Comparison of ENCODE assay signal across 8 cellular contexts in the genomic region with DNA sequence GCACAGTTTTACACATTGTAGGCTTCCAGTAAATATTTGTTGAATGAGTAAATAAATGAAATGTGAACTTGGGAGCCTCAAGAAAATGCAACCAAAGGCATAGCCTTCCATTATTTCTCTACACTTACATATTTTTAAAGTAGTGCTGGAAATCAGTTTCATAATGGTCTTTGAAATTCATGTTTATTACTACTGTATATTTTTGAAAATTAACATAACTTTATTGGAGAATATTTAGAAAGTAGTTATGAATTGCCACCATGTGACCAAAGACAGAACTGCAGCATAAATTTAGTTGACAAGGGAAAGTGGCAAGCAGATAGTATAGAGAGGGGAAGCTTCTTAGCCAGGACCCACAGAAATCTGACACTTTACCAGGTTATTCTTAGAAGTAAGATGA.
A peak's percentile ranks its signal among the peaks of the same experiment; 100 is the strongest.
DNase-seq lines count a peak whose midpoint lies in the region; ATAC-seq and TF ChIP-seq lines count a peak whose summit lies in the region.
"Had no signal": no experiment of that assay in that cellular context is flagged by ENCODE, and none has a peak within 500 bp of the region (broad histone marks: within the 10 kb centered on the region; RNA-seq: fewer than 3 reads in every experiment).

No MANE protein-coding gene starts in this region.

- CTCF ChIA-PET in GM10248 (lab: Yijun Ruan, JAX), result interaction anchor here (1.0 to 2.4 kb wide), 4 partner anchors 8 to 298 kb away, joined by 3 to 10 read pairs (median 4); no protein-coding TSS in a partner anchor

- in situ Hi-C loops in astrocyte of the cerebellum (cut with HindIII; ENCODE audit: low sequenced_read_pairs), result no loop called here

- DNase-seq in GM10248 (ENCODE audit: extremely low spot score), result peak; percentile 18
- DNase-seq in astrocyte of the cerebellum (ENCODE audit: low read depth), result peak; percentile 5
- peak; percentile 32 for DNase-seq in midbrain (lab: John Stamatoyannopoulos, UW)
- no peak for DNase-seq in stimulated activated CD8-positive, alpha-beta memory T cell treated with anti-CD3 and anti-CD28 coated beads, Interleukin-4, amount 100 ng/mL, for 48 hours
- DNase-seq in ecto neural progenitor cell (ENCODE audit: low spot score), result no peak
- DNase-seq in activated CD4-positive, alpha-beta T cell treated with anti-CD3 and anti-CD28 coated beads for 4 hours, result no peak

- TF ChIP-seq CTCF in GM10248 (IDR thresholded peaks at IDR 0.05; ENCODE audit: control extremely low read depth, extremely low read depth, low read depth, missing control alignments), result peak; percentile 36
- peak; percentile 42 for TF ChIP-seq CTCF in astrocyte of the cerebellum (IDR thresholded peaks at IDR 0.05; ENCODE audit: low read depth, low read length, missing control alignments)

- peak; percentile 54 for ATAC-seq in HG02981 (IDR thresholded peaks at IDR 0.05; ENCODE audit: unreplicated experiment)

- POLR2A ChIA-PET in GM10248 (lab: Yijun Ruan, JAX), result no interaction called here

- H3K4me3 ChIP-seq in astrocyte of the cerebellum (ENCODE audit: low read depth, low read length), result no peak overlapping the region
- H3K4me3 ChIP-seq: lung had no signal

Comparison
In these comparisons a context has a peak if more than half of its experiments do, and no peak if none do; other contexts are left out.
1. DNase-seq: peak in GM10248 (single experiment), astrocyte of the cerebellum (single experiment) and midbrain (single experiment); none in stimulated activated CD8-positive, alpha-beta memory T cell treated with anti-CD3 and anti-CD28 coated beads, Interleukin-4, amount 100 ng/mL, for 48 hours (single experiment), ecto neural progenitor cell (single experiment) and activated CD4-positive, alpha-beta T cell treated with anti-CD3 and anti-CD28 coated beads for 4 hours (0 of 2).